ENCODE assay signal across 8 cellular contexts in genomic region chr1:38071530-38072266, GRCh38. TPM values are rescaled to one million over a fixed set of nuclear protein-coding genes. Genes with fewer than 3 reads are reported as not detected.
DNase-seq lines count a peak whose midpoint lies in the region; ATAC-seq and TF ChIP-seq lines count a peak whose summit lies in the region.

No MANE protein-coding gene starts in this region.

- H3K9me3 ChIP-seq in effector memory CD4-positive, alpha-beta T cell (ENCODE audit: control insufficient read depth, low read length): no peaks in the 10 kb centered on the region

- TF ChIP-seq CTCF in AG09319 (IDR thresholded peaks at IDR 0.05; ENCODE audit: low read depth, low read length): peak; percentile 30

- H3K27ac ChIP-seq in effector memory CD4-positive, alpha-beta T cell (ENCODE audit: insufficient read depth, low read length, poor library complexity, severe bottlenecking): no peak overlapping the region

- no peak for DNase-seq in AG09319 (ENCODE audit: extremely low read depth, low read depth)
- DNase-seq in RPMI7951 (ENCODE audit: low read depth): peak; percentile 40
- DNase-seq in germinal center (ENCODE audit: low spot score): peak; percentile 71
- no peak for DNase-seq in effector CD8-positive, alpha-beta T cell (lab: John Stamatoyannopoulos, UW)
- DNase-seq in stimulated activated CD8-positive, alpha-beta memory T cell treated with anti-CD3 and anti-CD28 coated beads, Interleukin-4, amount 100 ng/mL, for 48 hours: no peak
- no peak for DNase-seq in effector memory CD4-positive, alpha-beta T cell
- DNase-seq in cerebellum (ENCODE audit: low spot score): no peak

- no peaks in the 10 kb centered on the region for H3K27me3 ChIP-seq in effector memory CD4-positive, alpha-beta T cell (replicated peaks; ENCODE audit: control insufficient read depth, insufficient read depth, low read length, poor library complexity, severe bottlenecking)

- H3K4me1 ChIP-seq in effector memory CD4-positive, alpha-beta T cell (ENCODE audit: control insufficient read depth, insufficient read depth, low read length, poor library complexity, severe bottlenecking): no peaks in the 10 kb centered on the region

- peak; percentile 66 for ATAC-seq in GM18868 (IDR thresholded peaks at IDR 0.05; ENCODE audit: unreplicated experiment)

- no peaks in the 10 kb centered on the region for H3K36me3 ChIP-seq in effector memory CD4-positive, alpha-beta T cell (ENCODE audit: control insufficient read depth, insufficient read depth, low read length)

- H3K4me3 ChIP-seq in effector memory CD4-positive, alpha-beta T cell (ENCODE audit: insufficient read depth, low read depth, low read length, poor library complexity, severe bottlenecking): no peak overlapping the region

RNA-seq across cellular contexts. Expression of gene POU3F1, which starts 25.1 kb away (rescaled TPM):
- not detected in 2 replicates for total RNA-seq in RPMI7951 (2014; rRNA removed; shearing (Covaris generic))
- total RNA-seq in cerebellum: not detected

RNA-seq across cellular contexts. Expression of gene UTP11, which starts 59.2 kb away (rescaled TPM):
- 63.1 and 72.9 TPM in 2 replicates for total RNA-seq in RPMI7951 (2014; rRNA removed; shearing (Covaris generic))
- 23.2 TPM for total RNA-seq in cerebellum

Comparison
In these comparisons a context has a peak if more than half of its experiments do, and no peak if none do; other contexts are left out.
1. DNase-seq: peak in RPMI7951 (single experiment) and germinal center (single experiment); none in AG09319 (single experiment), effector CD8-positive, alpha-beta T cell (single experiment), stimulated activated CD8-positive, alpha-beta memory T cell treated with anti-CD3 and anti-CD28 coated beads, Interleukin-4, amount 100 ng/mL, for 48 hours (single experiment), effector memory CD4-positive, alpha-beta T cell (0 of 3) and cerebellum (single experiment).